Comparison of ENCODE assay signal across 8 cellular contexts in the genomic region with DNA sequence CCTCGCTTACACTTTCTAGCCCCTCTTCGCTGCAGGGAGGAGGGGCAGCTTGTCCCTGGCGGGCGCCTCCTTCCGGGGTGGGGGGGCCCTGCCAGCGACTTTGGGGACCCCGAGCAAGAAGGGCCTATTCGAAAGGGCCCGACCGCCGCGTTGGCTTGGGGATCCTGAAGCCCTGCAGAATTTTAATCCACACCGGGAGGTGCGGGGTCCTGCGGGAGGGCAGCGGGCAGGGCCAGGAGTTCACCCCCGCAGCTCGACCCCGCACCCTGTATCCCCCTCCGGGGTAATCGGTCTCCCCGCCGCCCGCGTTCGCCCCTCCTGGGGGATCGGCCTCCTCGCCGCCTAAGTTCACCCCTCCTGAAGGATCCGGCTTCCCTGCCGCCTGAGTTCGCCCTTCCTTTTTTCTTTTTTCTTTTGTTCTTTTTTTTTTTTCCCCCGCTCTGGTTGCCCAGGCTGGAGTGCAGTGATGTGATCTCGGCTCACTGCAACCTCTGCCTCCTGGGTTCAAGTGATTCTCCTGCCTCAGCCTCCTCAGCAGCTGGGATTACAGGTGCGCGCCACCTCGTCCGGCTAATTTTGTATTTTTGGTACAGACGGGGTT. TPM values are rescaled to one million over a fixed set of nuclear protein-coding genes. Genes with fewer than 3 reads are reported as not detected.
DNase-seq lines count a peak whose midpoint lies in the region; ATAC-seq and TF ChIP-seq lines count a peak whose summit lies in the region.

No MANE protein-coding gene starts in this region.

- H3K27ac ChIP-seq in brain microvascular endothelial cell, result peak overlapping the region; percentile 87

- in situ Hi-C loops in brain microvascular endothelial cell (cut with HindIII; ENCODE audit: low pct_ligation_motif_present, low sequenced_read_pairs) (no loop called here), G401 (cut with HindIII; ENCODE audit: low sequenced_read_pairs) (no loop called here)

- peaks cover 55% of the 10 kb centered on the region for H3K4me1 Mint-ChIP-seq in stimulated activated naive CD8-positive, alpha-beta T cell treated with anti-CD3 and anti-CD28 coated beads, Interleukin-15, Interleukin-2, amounts not matched to agents 100 ng/mL and 50 ng/mL, for 24 hours (ENCODE audit: low read depth)

- no peaks in the 10 kb centered on the region for H3K9me3 ChIP-seq in mononuclear cell (ENCODE audit: low read depth, low read length)

- H3K4me3 Mint-ChIP-seq in stimulated activated naive CD8-positive, alpha-beta T cell treated with anti-CD3 and anti-CD28 coated beads, Interleukin-15, Interleukin-2, amounts not matched to agents 100 ng/mL and 50 ng/mL, for 24 hours, result peak overlapping the region; percentile 97

- H3K4me3 ChIP-seq in brain microvascular endothelial cell (ENCODE audit: low read depth, low read length), result peak overlapping the region; percentile 74
- H3K4me3 ChIP-seq in mononuclear cell (ENCODE audit: low read length), result peak overlapping the region; percentile 91

- ATAC-seq in stimulated activated naive CD8-positive, alpha-beta T cell treated with anti-CD3 and anti-CD28 coated beads, Interleukin-15, Interleukin-2, amounts not matched to agents 100 U/mL and 50 U/mL, for 24 hours, result no peak
- no peak for ATAC-seq in HG03108 (IDR thresholded peaks at IDR 0.05; ENCODE audit: unreplicated experiment)

- H3K36me3 Mint-ChIP-seq in stimulated activated naive CD8-positive, alpha-beta T cell treated with anti-CD3 and anti-CD28 coated beads, Interleukin-15, Interleukin-2, amounts not matched to agents 100 ng/mL and 50 ng/mL, for 24 hours (ENCODE audit: low read depth), result peaks cover 31% of the 10 kb centered on the region

- no peaks in the 10 kb centered on the region for H3K9me3 Mint-ChIP-seq in stimulated activated naive CD8-positive, alpha-beta T cell treated with anti-CD3 and anti-CD28 coated beads, Interleukin-15, Interleukin-2, amounts not matched to agents 100 ng/mL and 50 ng/mL, for 24 hours

- H3K27me3 Mint-ChIP-seq in stimulated activated naive CD8-positive, alpha-beta T cell treated with anti-CD3 and anti-CD28 coated beads, Interleukin-15, Interleukin-2, amounts not matched to agents 100 ng/mL and 50 ng/mL, for 24 hours, result no peaks in the 10 kb centered on the region

- peak overlapping the region; percentile 96 for H3K27ac Mint-ChIP-seq in stimulated activated naive CD8-positive, alpha-beta T cell treated with anti-CD3 and anti-CD28 coated beads, Interleukin-15, Interleukin-2, amounts not matched to agents 100 ng/mL and 50 ng/mL, for 24 hours

- H3K27me3 ChIP-seq in brain microvascular endothelial cell (replicated peaks), result no peaks in the 10 kb centered on the region
- no peaks in the 10 kb centered on the region for H3K27me3 ChIP-seq in mononuclear cell (ENCODE audit: insufficient read depth, low read length)

- peaks cover 10% of the 10 kb centered on the region for H3K36me3 ChIP-seq in brain microvascular endothelial cell (replicated peaks)

- no peak for TF ChIP-seq CTCF in brain microvascular endothelial cell (IDR thresholded peaks at IDR 0.05; ENCODE audit: low read depth, low read length, missing control alignments)

- H3K4me1 ChIP-seq in mononuclear cell (ENCODE audit: insufficient read depth, low read length), result peaks cover 60% of the 10 kb centered on the region

- DNase-seq in stimulated activated naive CD8-positive, alpha-beta T cell treated with anti-CD3 and anti-CD28 coated beads, Interleukin-15, Interleukin-2, amounts not matched to agents 100 U/mL and 50 U/mL, for 24 hours, result no peak
- DNase-seq in brain microvascular endothelial cell, result no peak
- no peak for DNase-seq in G401 (ENCODE audit: low spot score)
- no peak for DNase-seq in T-helper 9 cell
- DNase-seq in AG08396 (ENCODE audit: low spot score), result no peak

RNA-seq across cellular contexts. Expression of a gene that starts 0.7 kb away (rescaled TPM):
- total RNA-seq in mononuclear cell, result 87.3 TPM
- total RNA-seq in G401 (2014; rRNA removed; shearing (Covaris generic)), result 20.6 and 29.0 TPM in 2 replicates

RNA-seq across cellular contexts. Expression of a gene that starts 1.3 kb away (rescaled TPM):
- total RNA-seq in mononuclear cell, result 2.9 TPM
- total RNA-seq in G401 (2014; rRNA removed; shearing (Covaris generic)), result 0.25 and 4.0 TPM in 2 replicates

RNA-seq across cellular contexts. Expression of a gene that starts 44.4 kb away (rescaled TPM):
- total RNA-seq in mononuclear cell, result 163 TPM
- 113 and 118 TPM in 2 replicates for total RNA-seq in G401 (2014; rRNA removed; shearing (Covaris generic))

RNA-seq across cellular contexts. Expression of a gene that starts 55.9 kb away (rescaled TPM):
- total RNA-seq in mononuclear cell, result 26.2 TPM
- total RNA-seq in G401 (2014; rRNA removed; shearing (Covaris generic)), result 195 and 235 TPM in 2 replicates
